10 cellular contexts compared by ENCODE assay signal in genomic region chr11:63472372-63472771, GRCh38. TPM values are rescaled to one million over a fixed set of nuclear protein-coding genes. Genes with fewer than 3 reads are reported as not detected.
"Had no signal": no experiment of that assay in that cellular context is flagged by ENCODE, and none has a peak within 500 bp of the region (broad histone marks: within the 10 kb centered on the region; RNA-seq: fewer than 3 reads in every experiment).

No MANE protein-coding gene starts in this region.

- H2AFZ ChIP-seq: GM23248 had no signal

- FAIRE-seq: H54 had no signal

- DNase-seq: GM23248, GOT3, H9, HCEC 1CT, HFFc6, Kasumi-1, KG1 had no signal

- H3K9ac ChIP-seq: GM23248 had no signal

- H3K27ac ChIP-seq: GM23248, HL-60 had no signal

- H3K4me3 ChIP-seq: GM23248 had no signal

RNA-seq across cellular contexts. Expression of gene PLAAT5, which starts 18.6 kb away (rescaled TPM):
- total RNA-seq: GM23248, HFFc6, HT1080 had no signal
- polyA plus RNA-seq: GM23248 had no signal

RNA-seq across cellular contexts. Expression of gene LGALS12, which starts 33.5 kb away (rescaled TPM):
- total RNA-seq: GM23248, HFFc6, HT1080 had no signal
- polyA plus RNA-seq: GM23248 had no signal
